2 cellular contexts compared by ENCODE assay signal in genomic region chr2:101309211-101309700, GRCh38.
TF ChIP-seq lines count a peak whose summit lies in the region.

No MANE protein-coding gene starts in this region.

TF ChIP-seq in SK-N-SH, 30 proteins besides CTCF, POLR2A, EP300 and RAD21 (continued from another document):
- TF ChIP-seq PBX3 (IDR thresholded peaks at IDR 0.05) (no peak), RFX5 (IDR thresholded peaks at IDR 0.05; ENCODE audit: low read length) (no peak), REST (IDR thresholded peaks at IDR 0.05; ENCODE audit: low read depth, low read length) (no peak), FOXJ3 (CRISPR knock-in tag; IDR thresholded peaks at IDR 0.05) (no peak), JUND (IDR thresholded peaks at IDR 0.05) (no peak), POLR2AphosphoS5 (IDR thresholded peaks at IDR 0.05; ENCODE audit: low read depth, low read length) (no peak), MAX (IDR thresholded peaks at IDR 0.05; ENCODE audit: low read depth) (no peak), CHD2 (IDR thresholded peaks at IDR 0.05; ENCODE audit: low read length, partially characterized antibody) (no peak), EZH2phosphoT487 (IDR thresholded peaks at IDR 0.05; ENCODE audit: borderline replicate concordance, low read depth) (no peak)
- TF ChIP-seq, protein P1, sequence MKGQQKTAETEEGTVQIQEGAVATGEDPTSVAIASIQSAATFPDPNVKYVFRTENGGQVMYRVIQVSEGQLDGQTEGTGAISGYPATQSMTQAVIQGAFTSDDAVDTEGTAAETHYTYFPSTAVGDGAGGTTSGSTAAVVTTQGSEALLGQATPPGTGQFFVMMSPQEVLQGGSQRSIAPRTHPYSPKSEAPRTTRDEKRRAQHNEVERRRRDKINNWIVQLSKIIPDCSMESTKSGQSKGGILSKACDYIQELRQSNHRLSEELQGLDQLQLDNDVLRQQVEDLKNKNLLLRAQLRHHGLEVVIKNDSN (IDR thresholded peaks at IDR 0.05; ENCODE audit: borderline replicate concordance, low read depth): no peak

TF ChIP-seq in SK-N-SH treated with all-trans-retinoic acid at 6 μM for 48 hours, 23 proteins besides CTCF, POLR2A, EP300 and RAD21 (continued from another document):
- TF ChIP-seq, protein P2, sequence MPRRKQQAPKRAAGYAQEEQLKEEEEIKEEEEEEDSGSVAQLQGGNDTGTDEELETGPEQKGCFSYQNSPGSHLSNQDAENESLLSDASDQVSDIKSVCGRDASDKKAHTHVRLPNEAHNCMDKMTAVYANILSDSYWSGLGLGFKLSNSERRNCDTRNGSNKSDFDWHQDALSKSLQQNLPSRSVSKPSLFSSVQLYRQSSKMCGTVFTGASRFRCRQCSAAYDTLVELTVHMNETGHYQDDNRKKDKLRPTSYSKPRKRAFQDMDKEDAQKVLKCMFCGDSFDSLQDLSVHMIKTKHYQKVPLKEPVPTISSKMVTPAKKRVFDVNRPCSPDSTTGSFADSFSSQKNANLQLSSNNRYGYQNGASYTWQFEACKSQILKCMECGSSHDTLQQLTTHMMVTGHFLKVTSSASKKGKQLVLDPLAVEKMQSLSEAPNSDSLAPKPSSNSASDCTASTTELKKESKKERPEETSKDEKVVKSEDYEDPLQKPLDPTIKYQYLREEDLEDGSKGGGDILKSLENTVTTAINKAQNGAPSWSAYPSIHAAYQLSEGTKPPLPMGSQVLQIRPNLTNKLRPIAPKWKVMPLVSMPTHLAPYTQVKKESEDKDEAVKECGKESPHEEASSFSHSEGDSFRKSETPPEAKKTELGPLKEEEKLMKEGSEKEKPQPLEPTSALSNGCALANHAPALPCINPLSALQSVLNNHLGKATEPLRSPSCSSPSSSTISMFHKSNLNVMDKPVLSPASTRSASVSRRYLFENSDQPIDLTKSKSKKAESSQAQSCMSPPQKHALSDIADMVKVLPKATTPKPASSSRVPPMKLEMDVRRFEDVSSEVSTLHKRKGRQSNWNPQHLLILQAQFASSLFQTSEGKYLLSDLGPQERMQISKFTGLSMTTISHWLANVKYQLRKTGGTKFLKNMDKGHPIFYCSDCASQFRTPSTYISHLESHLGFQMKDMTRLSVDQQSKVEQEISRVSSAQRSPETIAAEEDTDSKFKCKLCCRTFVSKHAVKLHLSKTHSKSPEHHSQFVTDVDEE (CRISPR knock-in tag; IDR thresholded peaks at IDR 0.05): no peak
- no peak for TF ChIP-seq TCF4 (CRISPR knock-in tag; IDR thresholded peaks at IDR 0.05; ENCODE audit: borderline replicate concordance)
- no peak for TF ChIP-seq RARB (CRISPR knock-in tag; IDR thresholded peaks at IDR 0.05)
- TF ChIP-seq CREB5 (CRISPR knock-in tag; IDR thresholded peaks at IDR 0.05; ENCODE audit: low read depth): no peak
- TF ChIP-seq ZNF565 (CRISPR knock-in tag; conservative IDR thresholded peaks at IDR 0.05; ENCODE audit: low read depth): no peak
- TF ChIP-seq CSRNP3 (CRISPR knock-in tag; IDR thresholded peaks at IDR 0.05): no peak
- no peak for TF ChIP-seq TOX (CRISPR knock-in tag; IDR thresholded peaks at IDR 0.05; ENCODE audit: borderline replicate concordance)
- no peak for TF ChIP-seq ZFP30 (CRISPR knock-in tag; IDR thresholded peaks at IDR 0.05)
- no peak for TF ChIP-seq ZNF70 (CRISPR knock-in tag; IDR thresholded peaks at IDR 0.05)
TF ChIP-seq in SK-N-SH treated with all-trans-retinoic acid at 6 μM for 48 hours: peak in this region for 0.
